Comparison of ENCODE assay signal across 13 cellular contexts in the genomic region with DNA sequence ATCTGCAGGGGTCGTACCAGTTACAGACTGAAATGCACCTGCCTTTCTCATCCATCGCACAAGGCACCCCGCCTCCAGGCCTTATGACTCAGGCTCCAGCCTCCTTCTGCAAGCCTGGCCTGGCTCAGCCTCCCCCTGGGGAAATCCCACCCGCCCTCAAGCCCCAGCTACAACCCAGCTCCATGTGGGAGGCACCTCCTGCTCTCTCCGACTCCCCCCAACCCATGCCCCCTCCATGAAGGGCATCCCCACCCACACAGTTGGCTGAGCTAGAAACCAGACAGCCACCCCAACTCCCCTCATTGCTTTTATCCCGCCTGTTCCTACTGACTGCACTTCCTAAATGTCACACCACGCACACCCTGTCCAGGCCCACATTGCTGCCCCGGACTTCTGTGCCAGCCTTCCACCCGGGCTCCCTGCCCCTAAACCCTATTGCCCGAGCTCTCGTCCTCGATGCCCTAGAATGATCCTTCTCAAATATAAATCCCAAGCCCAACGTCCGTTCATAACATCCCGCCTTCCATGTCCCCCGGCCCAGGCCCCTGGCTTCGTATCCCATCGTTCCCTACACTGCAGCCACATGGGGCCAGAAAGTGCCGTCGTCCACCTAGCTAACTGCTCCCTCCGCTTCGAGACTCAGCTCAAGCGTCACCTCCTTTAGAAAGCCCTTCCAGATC. TPM values are rescaled to one million over a fixed set of nuclear protein-coding genes. Genes with fewer than 3 reads are reported as not detected.
DNase-seq lines count a peak whose midpoint lies in the region; ATAC-seq lines count a peak whose summit lies in the region.
"Had no signal": no experiment of that assay in that cellular context is flagged by ENCODE, and none has a peak within 500 bp of the region (broad histone marks: within the 10 kb centered on the region; RNA-seq: fewer than 3 reads in every experiment).

No MANE protein-coding gene starts in this region.

- no peak overlapping the region for H2BK120ac ChIP-seq in mesenchymal stem cell (ENCODE audit: low read depth, low read length)

- H3K36me3 ChIP-seq in mesenchymal stem cell (ENCODE audit: control insufficient read depth in 1 of 2, insufficient read depth in 2 of 2, low read depth in 1 of 2, low read length in 2 of 2) = peaks cover 3 to 26% of the 10 kb centered on the region in 2 experiments
- H3K36me3 ChIP-seq: upper lobe of right lung had no signal

- peaks cover 40% of the 10 kb centered on the region for H3K36me3 Mint-ChIP-seq in activated T-helper 1 cell treated with anti-CD3 and anti-CD28 coated beads, Interleukin-12 subunit alpha, Interleukin-12 subunit beta, Interleukin-2, Interleukin-4 antibody, amounts not matched to agents 30 ng/mL and 10 ng/mL and 1 ng/mL, durations not matched to agents 14 hours and 24 hours and 36 hours (ENCODE audit: low read depth)

- intact Hi-C loops in activated T-helper 1 cell treated with anti-CD3 and anti-CD28 coated beads, Interleukin-12 subunit alpha, Interleukin-12 subunit beta, Interleukin-2, Interleukin-4 antibody, amounts not matched to agents 30 ng/mL and 10 ng/mL and 1 ng/mL, durations not matched to agents 14 hours and 24 hours and 36 hours (cut with micrococcal nuclease) = loop anchor here (1.0 kb wide), 1 partner anchor 9 kb away; no protein-coding TSS in a partner anchor

- H3K4me1 ChIP-seq in mesenchymal stem cell (ENCODE audit: control insufficient read depth, insufficient read depth, low read depth, low read length) = peaks cover 12% of the 10 kb centered on the region
- H3K4me1 ChIP-seq: upper lobe of right lung had no signal

- H3K27ac ChIP-seq in mesenchymal stem cell (ENCODE audit: low read length, poor library complexity, severe bottlenecking) = no peak overlapping the region
- H3K27ac ChIP-seq: upper lobe of right lung had no signal

- no peak overlapping the region for H3K18ac ChIP-seq in mesenchymal stem cell (ENCODE audit: low read depth in 1 of 2, low read length in 2 of 2)

- H3K4me3 Mint-ChIP-seq in activated T-helper 1 cell treated with anti-CD3 and anti-CD28 coated beads, Interleukin-12 subunit alpha, Interleukin-12 subunit beta, Interleukin-2, Interleukin-4 antibody, amounts not matched to agents 30 ng/mL and 10 ng/mL and 1 ng/mL, durations not matched to agents 14 hours and 24 hours and 36 hours = peak overlapping the region; percentile 69
- H3K4me3 Mint-ChIP-seq: natural killer cell treated with Interleukin-12 subunit alpha and Interleukin-12 subunit beta and Interleukin-15 and Interleukin-18, amount 100 ng/mL, for 72 hours had no signal

- no peak overlapping the region for H2AFZ ChIP-seq in mesenchymal stem cell (ENCODE audit: low read depth, low read length)

- H3K27me3 ChIP-seq in mesenchymal stem cell (ENCODE audit: control insufficient read depth in 1 of 2, insufficient read depth in 1 of 2, low read length in 2 of 2) = no peaks in the 10 kb centered on the region
- H3K27me3 ChIP-seq: ascending aorta, upper lobe of right lung had no signal

- H4K8ac ChIP-seq in mesenchymal stem cell (ENCODE audit: low read length) = peak overlapping the region; percentile 36

- no peak overlapping the region for H2AK5ac ChIP-seq in mesenchymal stem cell (ENCODE audit: low read length, severe bottlenecking)

- H3K79me1 ChIP-seq in mesenchymal stem cell (replicated peaks; ENCODE audit: low read length, poor library complexity, severe bottlenecking) = peaks cover 76% of the 10 kb centered on the region

- ATAC-seq in GM18519 (IDR thresholded peaks at IDR 0.05; ENCODE audit: low FRiP score, unreplicated experiment) = no peak
- ATAC-seq: natural killer cell treated with Interleukin-12 subunit alpha and Interleukin-12 subunit beta and Interleukin-15 and Interleukin-18, amount 100 ng/mL, for 72 hours; T-cell; upper lobe of right lung had no signal

- H3K23ac ChIP-seq in mesenchymal stem cell (ENCODE audit: low read length in 2 of 2) = no peak overlapping the region

- H3K4me3 ChIP-seq in mesenchymal stem cell (ENCODE audit: insufficient read depth in 1 of 2, low read depth in 1 of 2, low read length in 2 of 2) = no peak overlapping the region
- H3K4me3 ChIP-seq: ascending aorta, upper lobe of right lung had no signal

- H3K9me3 Mint-ChIP-seq in activated T-helper 1 cell treated with anti-CD3 and anti-CD28 coated beads, Interleukin-12 subunit alpha, Interleukin-12 subunit beta, Interleukin-2, Interleukin-4 antibody, amounts not matched to agents 30 ng/mL and 10 ng/mL and 1 ng/mL, durations not matched to agents 14 hours and 24 hours and 36 hours = peaks cover 12% of the 10 kb centered on the region
- H3K9me3 Mint-ChIP-seq: natural killer cell treated with Interleukin-12 subunit alpha and Interleukin-12 subunit beta and Interleukin-15 and Interleukin-18, amount 100 ng/mL, for 72 hours had no signal

- no peak overlapping the region for H4K91ac ChIP-seq in mesenchymal stem cell (ENCODE audit: low read length)

- no peak overlapping the region for H3K9ac ChIP-seq in mesenchymal stem cell (ENCODE audit: low read length)

- DNase-seq in activated effector memory CD4-positive, alpha-beta T cell treated with anti-CD3 and anti-CD28 coated beads, Interleukin-2, amount 50 U/mL, for 16 hours = peak; percentile 84
- no peak for DNase-seq in activated effector memory CD4-positive, alpha-beta T cell treated with Interleukin-2 at 50 U/mL for 16 hours
- DNase-seq in activated T-helper 1 cell treated with anti-CD3 and anti-CD28 coated beads, Interleukin-12 subunit alpha, Interleukin-12 subunit beta, Interleukin-2, Interleukin-4 antibody, amounts not matched to agents 30 ng/mL and 10 ng/mL and 1 ng/mL, durations not matched to agents 14 hours and 24 hours and 36 hours (ENCODE audit: low spot score) = no peak
- no peak for DNase-seq in mesenchymal stem cell
- DNase-seq in stimulated activated CD8-positive, alpha-beta memory T cell treated with anti-CD3 and anti-CD28 coated beads, Interleukin-7, amount 100 ng/mL, for 4 hours (ENCODE audit: low read depth in 2 of 2) = peak; percentile 69 to 80
- DNase-seq in midbrain (lab: John Stamatoyannopoulos, UW) = no peak
- DNase-seq in NCI-H2227 treated with DMSO at 0.1 percent for 48 hours (lab: John Stamatoyannopoulos, UW) = no peak
- DNase-seq: NCI-H1092 treated with DMSO at 0.1 percent for 48 hours, T-cell, upper lobe of right lung had no signal

- H3K4me2 ChIP-seq in mesenchymal stem cell (ENCODE audit: low read length, poor library complexity, severe bottlenecking) = no peak overlapping the region

- no peak overlapping the region for H3K14ac ChIP-seq in mesenchymal stem cell (ENCODE audit: low read length in 2 of 2)

- no peak overlapping the region for H2BK12ac ChIP-seq in mesenchymal stem cell (ENCODE audit: low read length in 2 of 2)

- H2BK15ac ChIP-seq in mesenchymal stem cell (ENCODE audit: low read depth, poor library complexity, severe bottlenecking) = no peak overlapping the region

- no peak overlapping the region for H2BK5ac ChIP-seq in mesenchymal stem cell (ENCODE audit: low read depth, low read length, poor library complexity, severe bottlenecking)

- peak overlapping the region; percentile 78 for H3K27ac Mint-ChIP-seq in activated T-helper 1 cell treated with anti-CD3 and anti-CD28 coated beads, Interleukin-12 subunit alpha, Interleukin-12 subunit beta, Interleukin-2, Interleukin-4 antibody, amounts not matched to agents 30 ng/mL and 10 ng/mL and 1 ng/mL, durations not matched to agents 14 hours and 24 hours and 36 hours
- H3K27ac Mint-ChIP-seq: natural killer cell treated with Interleukin-12 subunit alpha and Interleukin-12 subunit beta and Interleukin-15 and Interleukin-18, amount 100 ng/mL, for 72 hours had no signal

- H3K27me3 Mint-ChIP-seq in activated T-helper 1 cell treated with anti-CD3 and anti-CD28 coated beads, Interleukin-12 subunit alpha, Interleukin-12 subunit beta, Interleukin-2, Interleukin-4 antibody, amounts not matched to agents 30 ng/mL and 10 ng/mL and 1 ng/mL, durations not matched to agents 14 hours and 24 hours and 36 hours (ENCODE audit: insufficient read depth) = no peaks in the 10 kb centered on the region
- H3K27me3 Mint-ChIP-seq: natural killer cell treated with Interleukin-12 subunit alpha and Interleukin-12 subunit beta and Interleukin-15 and Interleukin-18, amount 100 ng/mL, for 72 hours; T-cell had no signal

- no peak overlapping the region for H3K4ac ChIP-seq in mesenchymal stem cell (ENCODE audit: low read depth in 1 of 2, low read length in 2 of 2)

- H3K4me1 Mint-ChIP-seq in activated T-helper 1 cell treated with anti-CD3 and anti-CD28 coated beads, Interleukin-12 subunit alpha, Interleukin-12 subunit beta, Interleukin-2, Interleukin-4 antibody, amounts not matched to agents 30 ng/mL and 10 ng/mL and 1 ng/mL, durations not matched to agents 14 hours and 24 hours and 36 hours (ENCODE audit: low read depth) = peaks cover 58% of the 10 kb centered on the region

- peaks cover under 1% of the 10 kb centered on the region for H3K9me3 ChIP-seq in mesenchymal stem cell (ENCODE audit: control insufficient read depth, low read length)
- H3K9me3 ChIP-seq: ascending aorta, upper lobe of right lung had no signal

- WGBS in mesenchymal stem cell = 93% methylated on average over 23 of the region's 23 CpGs

RNA-seq across cellular contexts. Expression of a gene that starts 9.9 kb away (rescaled TPM):
- 101 and 105 TPM in 2 replicates for total RNA-seq in activated T-helper 1 cell treated with anti-CD3 and anti-CD28 coated beads, Interleukin-12 subunit alpha, Interleukin-12 subunit beta, Interleukin-2, Interleukin-4 antibody, amounts not matched to agents 30 ng/mL and 10 ng/mL and 1 ng/mL, durations not matched to agents 14 hours and 24 hours and 36 hours
- polyA plus RNA-seq in mesenchymal stem cell (2013, experiment 1 of 2) = 10.8 TPM
- polyA plus RNA-seq in mesenchymal stem cell (2013, experiment 2 of 2) = 10.1 TPM

Comparison
In these comparisons a context has a peak if more than half of its experiments do, and no peak if none do; other contexts are left out.
1. DNase-seq: peak in activated effector memory CD4-positive, alpha-beta T cell treated with anti-CD3 and anti-CD28 coated beads, Interleukin-2, amount 50 U/mL, for 16 hours (single experiment) and stimulated activated CD8-positive, alpha-beta memory T cell treated with anti-CD3 and anti-CD28 coated beads, Interleukin-7, amount 100 ng/mL, for 4 hours (2 of 2); none in activated effector memory CD4-positive, alpha-beta T cell treated with Interleukin-2 at 50 U/mL for 16 hours (single experiment), activated T-helper 1 cell treated with anti-CD3 and anti-CD28 coated beads, Interleukin-12 subunit alpha, Interleukin-12 subunit beta, Interleukin-2, Interleukin-4 antibody, amounts not matched to agents 30 ng/mL and 10 ng/mL and 1 ng/mL, durations not matched to agents 14 hours and 24 hours and 36 hours (single experiment), mesenchymal stem cell (single experiment), midbrain (single experiment) and NCI-H2227 treated with DMSO at 0.1 percent for 48 hours (single experiment).